In the genomic region with DNA sequence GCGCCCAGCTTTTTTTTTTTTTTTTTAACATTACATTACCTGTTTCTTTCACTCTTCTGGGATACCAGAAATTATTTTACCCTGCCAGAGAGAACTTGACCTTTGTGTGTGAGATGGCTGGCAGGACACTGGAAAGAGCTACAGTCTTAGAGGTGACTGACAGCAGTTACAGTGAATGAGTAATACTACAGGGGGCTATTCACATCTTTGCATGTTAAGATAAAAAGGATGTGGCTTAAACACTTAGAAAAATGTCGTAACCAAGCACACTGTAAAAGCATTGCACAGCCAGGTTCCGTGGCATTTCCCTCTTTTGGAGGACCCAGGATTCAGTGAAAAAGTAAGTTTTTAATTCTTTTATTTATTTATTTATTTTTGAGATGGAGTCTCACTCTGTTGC, we compare ENCODE assay signal across 14 cellular contexts.
"Had no signal": no experiment of that assay in that cellular context is flagged by ENCODE, and none has a peak within 500 bp of the region (broad histone marks: within the 10 kb centered on the region; RNA-seq: fewer than 3 reads in every experiment).

No MANE protein-coding gene starts in this region.

- DNase-seq: activated CD4-positive, alpha-beta T cell treated with anti-CD3 and anti-CD28 coated beads, Interleukin-2, amount 50 U/mL, for 1 hour; activated naive CD4-positive, alpha-beta T cell treated with anti-CD3 and anti-CD28 coated beads, Interleukin-2, amount 50 U/mL, for 16 hours; amniotic stem cell; body of pancreas; central memory CD4-positive, alpha-beta T cell; cortex of kidney; effector memory CD4-positive, alpha-beta T cell; kidney glomerular epithelial cell; posterior cingulate gyrus; stomach had no signal

- H3K4me3 ChIP-seq: body of pancreas, gastroesophageal sphincter, skin epidermis, stomach, thoracic aorta had no signal

- H3K27ac Mint-ChIP-seq: activated T-helper 2 cell treated with anti-CD3 and anti-CD28 coated beads, Interferon-gamma antibody, Interleukin-2, Interleukin-4, amounts not matched to agents 10 μg/mL and 5 μg/mL and 100 μg/mL, durations not matched to agents 14 hours and 24 hours and 36 hours had no signal

- ATAC-seq: body of pancreas, gastroesophageal sphincter had no signal

- H3K9me3 Mint-ChIP-seq: activated T-helper 2 cell treated with anti-CD3 and anti-CD28 coated beads, Interferon-gamma antibody, Interleukin-2, Interleukin-4, amounts not matched to agents 10 μg/mL and 5 μg/mL and 100 μg/mL, durations not matched to agents 14 hours and 24 hours and 36 hours had no signal
